ENCODE assay signal across 10 cellular contexts in the genomic region with DNA sequence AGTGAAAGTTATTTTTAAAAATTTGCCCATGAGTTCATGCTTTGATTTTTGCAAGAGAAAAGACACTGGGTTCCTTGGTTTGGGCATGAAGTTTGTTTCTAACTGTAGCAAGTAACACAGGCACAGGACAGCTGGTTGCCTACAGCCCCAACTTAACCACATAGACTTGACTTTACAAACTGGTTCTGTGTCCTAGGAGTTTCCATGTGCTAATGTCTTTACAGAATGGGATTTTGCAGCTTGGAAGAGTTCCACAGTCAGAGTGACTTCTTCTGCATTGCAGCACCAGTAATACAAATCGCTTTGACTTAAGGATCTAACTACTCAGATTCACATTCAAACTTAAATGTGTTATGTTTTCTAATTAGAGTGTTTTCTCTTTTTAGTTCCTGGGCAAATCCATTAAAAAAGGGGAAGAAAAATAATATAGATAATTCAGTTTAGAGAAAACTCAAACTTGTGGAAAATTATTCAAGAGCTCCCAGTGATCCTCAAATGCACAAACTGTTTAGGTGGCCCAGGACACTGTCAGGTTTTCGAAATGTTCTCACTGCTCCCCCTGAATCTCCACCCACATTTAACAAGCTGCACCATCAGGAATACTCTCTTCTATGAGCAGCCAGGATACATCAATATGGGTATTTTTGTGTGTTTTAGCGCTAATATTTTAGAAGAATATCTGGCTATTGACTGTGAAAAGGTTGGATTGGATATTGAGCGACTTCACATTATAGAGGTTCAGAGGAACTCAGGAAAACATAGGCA. TPM values are rescaled to one million over a fixed set of nuclear protein-coding genes. Genes with fewer than 3 reads are reported as not detected.
A peak's percentile ranks its signal among the peaks of the same experiment; 100 is the strongest.
DNase-seq lines count a peak whose midpoint lies in the region; ATAC-seq and TF ChIP-seq lines count a peak whose summit lies in the region.
"Had no signal": no experiment of that assay in that cellular context is flagged by ENCODE, and none has a peak within 500 bp of the region (broad histone marks: within the 10 kb centered on the region; RNA-seq: fewer than 3 reads in every experiment).

No MANE protein-coding gene starts in this region.

- no peaks in the 10 kb centered on the region for H3K27me3 ChIP-seq in foreskin keratinocyte

- DNase-seq in GM12865 (ENCODE audit: low read depth), result peak; percentile 58
- no peak for DNase-seq in SK-N-MC (ENCODE audit: low read depth, low spot score)
- peak in 1 of 2 donors; percentile 16 for DNase-seq in foreskin keratinocyte
- no peak for DNase-seq in T1000 (lab: John Stamatoyannopoulos, UW)
- no peak for DNase-seq in ecto neural progenitor cell (ENCODE audit: low spot score)
- DNase-seq in effector CD4-positive, alpha-beta T cell, result no peak

- peaks cover under 1% of the 10 kb centered on the region for H3K4me1 ChIP-seq in foreskin keratinocyte

- no peaks in the 10 kb centered on the region for H3K36me3 ChIP-seq in SK-N-MC (ENCODE audit: insufficient read depth, low read length)
- H3K36me3 ChIP-seq: upper lobe of right lung had no signal

- H3K27ac ChIP-seq in 22Rv1 (peak overlapping the region; percentile 99), SK-N-MC (peak overlapping the region; percentile 80), foreskin keratinocyte (peak overlapping the region; percentile 61)
- H3K27ac ChIP-seq: upper lobe of right lung had no signal

- peaks cover 4% of the 10 kb centered on the region; the same call in 1 of the 2 replicates for H3K9me3 ChIP-seq in SK-N-MC (ENCODE audit: low read depth, low read length)
- H3K9me3 ChIP-seq: upper lobe of right lung had no signal

- H3K4me3 ChIP-seq in GM12865 (ENCODE audit: low read depth, low read length) (peak overlapping the region; percentile 67), SK-N-MC (peak overlapping the region; percentile 77)

- peak overlapping the region; percentile 51 for H3K9ac ChIP-seq in SK-N-MC (ENCODE audit: insufficient read length)

- ATAC-seq in foreskin keratinocyte (no peak), HG03378 (IDR thresholded peaks at IDR 0.05; ENCODE audit: unreplicated experiment) (no peak)

- TF ChIP-seq CTCF in 22Rv1 (IDR thresholded peaks at IDR 0.05), result no peak
- TF ChIP-seq CTCF in GM12865 (IDR thresholded peaks at IDR 0.05; ENCODE audit: insufficient read depth, low read depth, low read length, missing control alignments), result no peak
- no peak for TF ChIP-seq CTCF in foreskin keratinocyte (conservative IDR thresholded peaks at IDR 0.05)

RNA-seq across cellular contexts. Expression of a gene that starts 44.1 kb away (rescaled TPM):
- total RNA-seq in foreskin keratinocyte, result not detected in 2 replicates
- not detected in 2 replicates for polyA plus RNA-seq in foreskin keratinocyte
- total RNA-seq: lung microvascular endothelial cell, upper lobe of right lung had no signal
